In the genomic region with DNA sequence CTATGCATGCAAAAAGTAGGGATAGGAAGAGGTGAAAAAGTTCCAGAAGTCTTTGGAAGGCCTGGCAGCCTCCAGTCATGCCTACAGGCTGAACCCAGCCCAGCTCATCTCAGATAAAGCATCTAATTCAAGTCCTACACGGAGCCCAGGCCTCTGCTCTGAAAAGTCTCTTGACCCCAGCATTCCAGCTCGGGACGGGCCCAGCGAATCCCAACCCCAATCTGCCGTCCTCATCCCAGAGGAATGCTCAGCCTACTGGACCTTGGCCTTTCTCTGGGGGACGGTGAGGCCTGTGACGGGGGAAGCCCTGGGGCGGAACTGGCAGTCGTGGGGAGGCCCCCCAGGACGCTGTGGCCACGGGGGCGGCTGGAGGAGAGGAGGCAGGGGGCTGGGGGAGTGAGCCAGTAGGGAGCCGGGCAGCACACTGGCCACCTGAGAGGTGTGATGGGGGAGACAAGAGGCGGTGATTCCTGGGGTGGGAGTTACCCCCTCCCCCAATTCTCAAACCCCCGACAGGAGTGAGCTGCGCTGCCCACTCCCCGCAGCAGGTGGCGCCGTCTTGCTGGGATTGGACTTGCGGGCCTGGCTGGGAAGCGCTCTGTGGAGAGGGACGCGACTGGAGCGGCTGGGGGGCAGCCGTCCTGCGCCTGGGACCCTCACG, we compare ENCODE assay signal across 8 cellular contexts.
A peak's percentile ranks its signal among the peaks of the same experiment; 100 is the strongest.
DNase-seq lines count a peak whose midpoint lies in the region; ATAC-seq and TF ChIP-seq lines count a peak whose summit lies in the region.

No MANE protein-coding gene starts in this region.

- peaks cover 5% of the 10 kb centered on the region for H3K27me3 Mint-ChIP-seq in activated CD8-positive, alpha-beta T cell treated with anti-CD3 and anti-CD28 coated beads, Interleukin-2, amount 10 ng/mL, durations not matched to agents 7 days and 5 days (ENCODE audit: low read depth)
- peaks cover 5% of the 10 kb centered on the region for H3K27me3 Mint-ChIP-seq in memory B cell

- H3K36me3 Mint-ChIP-seq in activated CD8-positive, alpha-beta T cell treated with anti-CD3 and anti-CD28 coated beads, Interleukin-2, amount 10 ng/mL, durations not matched to agents 7 days and 5 days (ENCODE audit: low read depth) = no peaks in the 10 kb centered on the region
- H3K36me3 Mint-ChIP-seq in memory B cell = no peaks in the 10 kb centered on the region

- H3K9me3 Mint-ChIP-seq in activated CD8-positive, alpha-beta T cell treated with anti-CD3 and anti-CD28 coated beads, Interleukin-2, amount 10 ng/mL, durations not matched to agents 7 days and 5 days (ENCODE audit: insufficient read depth) = no peaks in the 10 kb centered on the region
- no peaks in the 10 kb centered on the region for H3K9me3 Mint-ChIP-seq in memory B cell

- peak; percentile 85 for TF ChIP-seq CTCF in GM10248 (IDR thresholded peaks at IDR 0.05; ENCODE audit: control extremely low read depth, extremely low read depth, low read depth, missing control alignments)

- POLR2A ChIA-PET in GM10248 (lab: Yijun Ruan, JAX) = no interaction called here
- POLR2A ChIA-PET in activated CD8-positive, alpha-beta T cell treated with anti-CD3 and anti-CD28 coated beads, Interleukin-2, amount 10 ng/mL, durations not matched to agents 7 days and 5 days (lab: Charles Lee) = no interaction called here

- DNase-seq in GM10248 (ENCODE audit: extremely low spot score) = peak; percentile 63
- DNase-seq in NCI-H1694 (lab: John Stamatoyannopoulos, UW) = peak; percentile 11
- DNase-seq in activated CD8-positive, alpha-beta T cell treated with anti-CD3 and anti-CD28 coated beads, Interleukin-2, amount 10 ng/mL, durations not matched to agents 7 days and 5 days = peak; percentile 53
- peak; percentile 51 for DNase-seq in effector CD8-positive, alpha-beta T cell (lab: John Stamatoyannopoulos, UW)
- peak; percentile 61 to 70 for DNase-seq in memory B cell (ENCODE audit: low spot score in 2 of 2)
- DNase-seq in stimulated activated CD8-positive, alpha-beta memory T cell treated with anti-CD3 and anti-CD28 coated beads, Interleukin-12 subunit alpha, Interleukin-12 subunit beta, amount 100 ng/mL, for 1 hour (ENCODE audit: low read depth) = peak; percentile 21

- CTCF ChIA-PET in GM10248 (lab: Yijun Ruan, JAX) = interaction anchor here (0.8 to 3.6 kb wide), 23 partner anchors 11 to 566 kb away, joined by 3 to 26 read pairs (median 3); a partner anchor contains a TSS
- CTCF ChIA-PET in activated CD8-positive, alpha-beta T cell treated with anti-CD3 and anti-CD28 coated beads, Interleukin-2, amount 10 ng/mL, durations not matched to agents 7 days and 5 days (lab: Charles Lee) = interaction anchor here (0.9 to 8.5 kb wide), 15 partner anchors 9 to 592 kb away, joined by 3 to 76 read pairs (median 4); a partner anchor contains a TSS

- no peak overlapping the region for H3K4me3 Mint-ChIP-seq in activated CD8-positive, alpha-beta T cell treated with anti-CD3 and anti-CD28 coated beads, Interleukin-2, amount 10 ng/mL, durations not matched to agents 7 days and 5 days
- H3K4me3 Mint-ChIP-seq in memory B cell = peak overlapping the region; percentile 31

- peak; percentile 40 for ATAC-seq in activated CD8-positive, alpha-beta T cell treated with anti-CD3 and anti-CD28 coated beads, Interleukin-2, amount 10 ng/mL, durations not matched to agents 7 days and 5 days
- ATAC-seq in memory B cell (ENCODE audit: low read depth) (peak; percentile 66), GM18502 (IDR thresholded peaks at IDR 0.05; ENCODE audit: poor library complexity, unreplicated experiment) (no peak), GM18867 (IDR thresholded peaks at IDR 0.05; ENCODE audit: unreplicated experiment) (no peak)

- peaks cover 13% of the 10 kb centered on the region for H3K4me1 Mint-ChIP-seq in activated CD8-positive, alpha-beta T cell treated with anti-CD3 and anti-CD28 coated beads, Interleukin-2, amount 10 ng/mL, durations not matched to agents 7 days and 5 days (ENCODE audit: low read depth)
- H3K4me1 Mint-ChIP-seq in memory B cell = peaks cover 36% of the 10 kb centered on the region

- H3K27ac Mint-ChIP-seq in activated CD8-positive, alpha-beta T cell treated with anti-CD3 and anti-CD28 coated beads, Interleukin-2, amount 10 ng/mL, durations not matched to agents 7 days and 5 days = no peak overlapping the region
- H3K27ac Mint-ChIP-seq in memory B cell = no peak overlapping the region

Comparison
In these comparisons a context has a peak if more than half of its experiments do, and no peak if none do; other contexts are left out.
1. DNase-seq: peak in every context shown above with its lines; median percentile 66 in memory B cell; 63 in GM10248; 53 in activated CD8-positive, alpha-beta T cell treated with anti-CD3 and anti-CD28 coated beads, Interleukin-2, amount 10 ng/mL, durations not matched to agents 7 days and 5 days; 51 in effector CD8-positive, alpha-beta T cell; 21 in stimulated activated CD8-positive, alpha-beta memory T cell treated with anti-CD3 and anti-CD28 coated beads, Interleukin-12 subunit alpha, Interleukin-12 subunit beta, amount 100 ng/mL, for 1 hour; 11 in NCI-H1694.
2. ATAC-seq: peak in activated CD8-positive, alpha-beta T cell treated with anti-CD3 and anti-CD28 coated beads, Interleukin-2, amount 10 ng/mL, durations not matched to agents 7 days and 5 days (single experiment) and memory B cell (single experiment); none in GM18502 (single experiment) and GM18867 (single experiment).